ENCODE assay signal across 8 cellular contexts in the genomic region with DNA sequence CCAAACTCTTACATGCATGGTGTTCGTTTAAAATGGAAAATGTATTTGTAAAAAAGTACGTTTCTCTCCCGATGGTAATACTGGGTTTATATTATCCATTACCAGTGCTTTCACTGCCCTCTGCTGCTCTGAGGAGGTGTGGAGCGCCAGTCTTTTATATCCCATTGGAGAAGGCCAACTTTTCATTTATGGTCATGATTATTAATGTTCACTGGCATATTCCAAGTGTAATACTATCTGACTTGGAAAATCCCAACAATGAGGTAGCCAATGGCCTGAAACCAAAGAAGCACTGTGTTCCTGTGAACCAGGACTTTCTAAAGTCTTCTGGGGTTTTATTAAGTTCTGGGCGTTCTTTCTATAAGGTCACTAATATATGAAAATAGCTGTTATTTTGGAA.
DNase-seq lines count a peak whose midpoint lies in the region; ATAC-seq and TF ChIP-seq lines count a peak whose summit lies in the region.

No MANE protein-coding gene starts in this region.

- H3K36me3 Mint-ChIP-seq in T-cell: no peaks in the 10 kb centered on the region

- H3K27ac Mint-ChIP-seq in T-cell: no peak overlapping the region
- H3K27ac Mint-ChIP-seq in stimulated activated naive CD8-positive, alpha-beta T cell treated with anti-CD3 and anti-CD28 coated beads, Interleukin-15, amount 100 ng/mL, for 72 hours: no peak overlapping the region

- peak; percentile 73 for TF ChIP-seq CTCF in LNCaP clone FGC (IDR thresholded peaks at IDR 0.05; ENCODE audit: control insufficient read depth, extremely low read depth, insufficient read depth)
- peak; percentile 64 for TF ChIP-seq CTCF in cardiac muscle cell (IDR thresholded peaks at IDR 0.05; ENCODE audit: low read depth, low read length)

- peaks cover 8 to 9% (median 8%) of the 10 kb centered on the region in 3 donors for H3K4me1 Mint-ChIP-seq in T-cell
- peaks cover 11% of the 10 kb centered on the region for H3K4me1 Mint-ChIP-seq in stimulated activated naive CD8-positive, alpha-beta T cell treated with anti-CD3 and anti-CD28 coated beads, Interleukin-15, amount 100 ng/mL, for 72 hours

- H3K36me3 ChIP-seq in cardiac muscle cell (no peaks in the 10 kb centered on the region), skeletal muscle satellite cell (ENCODE audit: insufficient read depth, low read length) (no peaks in the 10 kb centered on the region)

- peak overlapping the region; percentile 45 for H3K4me2 ChIP-seq in skeletal muscle satellite cell (ENCODE audit: low read length)

- peaks cover 29% of the 10 kb centered on the region for H3K4me1 ChIP-seq in cardiac muscle cell (ENCODE audit: low read depth)
- H3K4me1 ChIP-seq in skeletal muscle satellite cell (ENCODE audit: control insufficient read depth, insufficient read depth, low read length): peaks cover 36% of the 10 kb centered on the region

- H3K4me3 ChIP-seq in LNCaP clone FGC (ENCODE audit: low read depth, low read length): no peak overlapping the region
- no peak overlapping the region for H3K4me3 ChIP-seq in cardiac muscle cell
- H3K4me3 ChIP-seq in skeletal muscle satellite cell (ENCODE audit: low read length): no peak overlapping the region

- no peaks in the 10 kb centered on the region for H3K9me3 ChIP-seq in cardiac muscle cell (ENCODE audit: low read depth)
- H3K9me3 ChIP-seq in skeletal muscle satellite cell (replicated peaks; ENCODE audit: low read length): no peaks in the 10 kb centered on the region

- no peaks in the 10 kb centered on the region for H3K27me3 Mint-ChIP-seq in T-cell
- no peaks in the 10 kb centered on the region for H3K27me3 Mint-ChIP-seq in stimulated activated naive CD8-positive, alpha-beta T cell treated with anti-CD3 and anti-CD28 coated beads, Interleukin-15, amount 100 ng/mL, for 72 hours

- POLR2A ChIA-PET in T-cell (lab: Charles Lee): no interaction called here

- CTCF ChIA-PET in T-cell (lab: Charles Lee): interaction anchor here (0.6 kb wide), 2 partner anchors 79 to 1008 kb away, joined by 3 read pairs; no protein-coding TSS in a partner anchor

- H3K27me3 ChIP-seq in cardiac muscle cell (no peaks in the 10 kb centered on the region), skeletal muscle satellite cell (ENCODE audit: control insufficient read depth, insufficient read depth, low read length) (no peaks in the 10 kb centered on the region)

- H3K9me3 Mint-ChIP-seq in T-cell: no peaks in the 10 kb centered on the region
- H3K9me3 Mint-ChIP-seq in stimulated activated naive CD8-positive, alpha-beta T cell treated with anti-CD3 and anti-CD28 coated beads, Interleukin-15, amount 100 ng/mL, for 72 hours: no peaks in the 10 kb centered on the region

- H3K4me3 Mint-ChIP-seq in T-cell: no peak overlapping the region
- no peak overlapping the region for H3K4me3 Mint-ChIP-seq in stimulated activated naive CD8-positive, alpha-beta T cell treated with anti-CD3 and anti-CD28 coated beads, Interleukin-15, amount 100 ng/mL, for 72 hours

- H3K9ac ChIP-seq in skeletal muscle satellite cell (ENCODE audit: low read depth, low read length): no peak overlapping the region

- no peak overlapping the region for H3K27ac ChIP-seq in cardiac muscle cell

- peak; percentile 34 for DNase-seq in DMS114 treated with DMSO at 0.1 percent for 48 hours (lab: John Stamatoyannopoulos, UW; ENCODE audit: unreplicated experiment)
- DNase-seq in LNCaP clone FGC (ENCODE audit: low read depth): peak; percentile 72
- peak; percentile 13 for DNase-seq in UCSD-AML1 (lab: John Stamatoyannopoulos, UW; ENCODE audit: unreplicated experiment)
- peak; percentile 67 to 80 for DNase-seq in cardiac muscle cell (ENCODE audit: low read depth in 1 of 2, low spot score in 1 of 2)
- no peak for DNase-seq in activated effector memory CD4-positive, alpha-beta T cell treated with anti-CD3 and anti-CD28 coated beads, Interleukin-2, amount 50 U/mL, for 16 hours
- DNase-seq in T-cell: no peak
- DNase-seq in stimulated activated naive CD8-positive, alpha-beta T cell treated with anti-CD3 and anti-CD28 coated beads, Interleukin-15, amount 100 ng/mL, for 72 hours: no peak

- ATAC-seq in T-cell (replicated peaks in 1 of 4): no peak
- ATAC-seq in stimulated activated naive CD8-positive, alpha-beta T cell treated with anti-CD3 and anti-CD28 coated beads, Interleukin-15, amount 100 ng/mL, for 72 hours: no peak

Comparison
In these comparisons a context has a peak if more than half of its experiments do, and no peak if none do; other contexts are left out.
1. DNase-seq: peak in DMS114 treated with DMSO at 0.1 percent for 48 hours (single experiment), LNCaP clone FGC (single experiment), UCSD-AML1 (single experiment) and cardiac muscle cell (2 of 2); none in activated effector memory CD4-positive, alpha-beta T cell treated with anti-CD3 and anti-CD28 coated beads, Interleukin-2, amount 50 U/mL, for 16 hours (single experiment), T-cell (0 of 34) and stimulated activated naive CD8-positive, alpha-beta T cell treated with anti-CD3 and anti-CD28 coated beads, Interleukin-15, amount 100 ng/mL, for 72 hours (0 of 2).